ENCODE assay signal across 29 cellular contexts in the genomic region with DNA sequence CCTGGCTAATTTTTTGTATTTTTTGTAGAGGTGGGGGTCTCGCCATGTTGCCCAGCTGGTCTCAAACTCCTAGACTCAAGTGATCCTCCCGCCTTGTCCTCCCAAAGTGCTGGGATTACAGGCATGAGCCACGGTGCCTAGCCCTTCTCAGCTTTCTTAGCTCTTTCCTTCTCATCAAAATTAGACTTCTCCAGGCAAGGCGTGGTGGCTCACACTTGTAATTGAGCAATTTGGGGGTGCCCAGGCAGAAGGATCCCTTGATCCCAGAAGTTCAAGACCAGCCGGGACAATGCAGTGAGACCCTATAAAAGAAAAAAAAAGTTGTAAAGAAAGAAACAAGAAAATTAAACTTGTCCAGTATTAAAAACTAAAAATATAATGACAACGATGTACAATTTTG.
DNase-seq lines count a peak whose midpoint lies in the region; FAIRE-seq and TF ChIP-seq lines count a peak whose summit lies in the region.
"Had no signal": no experiment of that assay in that cellular context is flagged by ENCODE, and none has a peak within 500 bp of the region (broad histone marks: within the 10 kb centered on the region; RNA-seq: fewer than 3 reads in every experiment).

No MANE protein-coding gene starts in this region.

- POLR2A ChIA-PET in MCF 10A (lab: Yijun Ruan, JAX) (interaction anchor here (0.6 to 12.2 kb wide), 8 partner anchors 16 to 82 kb away, joined by 3 to 114 read pairs (median 21); no protein-coding TSS in a partner anchor), endothelial cell of umbilical vein (lab: Charles Lee) (no interaction called here)

- H3K9ac ChIP-seq in mammary epithelial cell (ENCODE audit: insufficient read depth, low read length) (no peak overlapping the region), endothelial cell of umbilical vein (replicated peaks; ENCODE audit: extremely low read depth, insufficient read depth, low read length) (no peak overlapping the region)

- H4K20me1 ChIP-seq in mammary epithelial cell (ENCODE audit: insufficient read depth, low read length) = no peaks in the 10 kb centered on the region
- H4K20me1 ChIP-seq in endothelial cell of umbilical vein (replicated peaks; ENCODE audit: control insufficient read depth, extremely low read depth, insufficient read depth, low read length) = no peaks in the 10 kb centered on the region
- H4K20me1 ChIP-seq in osteoblast (ENCODE audit: insufficient read depth, low read length) = no peaks in the 10 kb centered on the region

- FAIRE-seq in endothelial cell of umbilical vein (lab: Jason Lieb, UNC) = no peak
- FAIRE-seq: frontal cortex, GM19239, kidney had no signal

- H3K36me3 Mint-ChIP-seq in MCF 10A (ENCODE audit: insufficient read depth, unreplicated experiment) = no peaks in the 10 kb centered on the region
- H3K36me3 Mint-ChIP-seq: activated naive CD8-positive, alpha-beta T cell; CD8-positive, alpha-beta T cell had no signal

- in situ Hi-C loops in mammary epithelial cell (cut with MboI; ENCODE audit: low sequenced_read_pairs in 2 of 2) = no loop called here

- H3K79me2 ChIP-seq in mammary epithelial cell (ENCODE audit: insufficient read depth, low read length) = no peaks in the 10 kb centered on the region
- no peaks in the 10 kb centered on the region for H3K79me2 ChIP-seq in endothelial cell of umbilical vein (ENCODE audit: control insufficient read depth, insufficient read depth, low read length)
- no peaks in the 10 kb centered on the region for H3K79me2 ChIP-seq in osteoblast (ENCODE audit: insufficient read depth, low read length)

- H3K27ac ChIP-seq in mammary epithelial cell (ENCODE audit: insufficient read depth, low read depth, low read length) = no peak overlapping the region
- peak overlapping the region; percentile 81 for H3K27ac ChIP-seq in endothelial cell of umbilical vein (ENCODE audit: insufficient read depth, low read depth, low read length)
- peak overlapping the region; percentile 82 for H3K27ac ChIP-seq in osteoblast (ENCODE audit: low read depth, low read length)
- peak overlapping the region; percentile 84 for H3K27ac ChIP-seq in tibial artery
- H3K27ac ChIP-seq: 22Rv1, upper lobe of right lung had no signal

- H3K27ac Mint-ChIP-seq in MCF 10A (ENCODE audit: low read depth, unreplicated experiment) = peak overlapping the region; percentile 93
- H3K27ac Mint-ChIP-seq: activated naive CD8-positive, alpha-beta T cell; activated T-helper 2 cell treated with anti-CD3 and anti-CD28 coated beads, Interferon-gamma antibody, Interleukin-2, Interleukin-4, amounts not matched to agents 10 μg/mL and 5 μg/mL and 100 μg/mL, durations not matched to agents 14 hours and 24 hours and 36 hours; CD8-positive, alpha-beta T cell had no signal

- H2AFZ ChIP-seq in mammary epithelial cell (ENCODE audit: low read depth, low read length) = no peak overlapping the region
- H2AFZ ChIP-seq in endothelial cell of umbilical vein (ENCODE audit: low read depth, low read length) = no peak overlapping the region
- no peak overlapping the region for H2AFZ ChIP-seq in osteoblast (ENCODE audit: low read length)

- no peak overlapping the region for H3K4me3 ChIP-seq in mammary epithelial cell (replicated peaks in 1 of 3; ENCODE audit: insufficient read depth in 1 of 3, low read depth in 2 of 3, low read length in 3 of 3)
- H3K4me3 ChIP-seq in endothelial cell of umbilical vein (replicated peaks in 1 of 3; ENCODE audit: insufficient read depth in 1 of 3, low read depth in 1 of 3, low read length in 3 of 3) = no peak overlapping the region
- H3K4me3 ChIP-seq in osteoblast (ENCODE audit: insufficient read depth, low read length) = no peak overlapping the region
- no peak overlapping the region for H3K4me3 ChIP-seq in tibial artery
- H3K4me3 ChIP-seq: lung, upper lobe of right lung had no signal

- intact Hi-C loops in MCF 10A (cut with micrococcal nuclease) (no loop called here), mammary epithelial cell (cut with micrococcal nuclease) (no loop called here), endothelial cell of umbilical vein (cut with micrococcal nuclease) (loop anchor here (1.0 to 5.0 kb wide), 2 partner anchors 74 to 111 kb away; a partner anchor contains a TSS), tibial artery (cut with DNase I; ENCODE audit: low total_unique reads) (no loop called here)

- H3K4me2 ChIP-seq in mammary epithelial cell (ENCODE audit: insufficient read depth, low read depth, low read length) = no peak overlapping the region
- H3K4me2 ChIP-seq in endothelial cell of umbilical vein (ENCODE audit: insufficient read depth, low read length) = no peak overlapping the region
- no peak overlapping the region for H3K4me2 ChIP-seq in osteoblast (ENCODE audit: insufficient read depth, low read length)

- dilution Hi-C loops in mammary epithelial cell (cut with HindIII; ENCODE audit: low sequenced_read_pairs) = no loop called here
- dilution Hi-C loops in endothelial cell of umbilical vein (cut with MboI; ENCODE audit: extremely low pct_ligation_motif_present, low sequenced_read_pairs) = no loop called here

- no peak for DNase-seq in MCF 10A (ENCODE audit: unreplicated experiment)
- DNase-seq in mammary epithelial cell = no peak
- no peak for DNase-seq in endothelial cell of umbilical vein (ENCODE audit: low read depth, low spot score)
- DNase-seq in osteoblast (ENCODE audit: insufficient read length, low spot score, missing footprints) = no peak
- no peak for DNase-seq in tibial artery
- DNase-seq in NCI-H2171 (lab: John Stamatoyannopoulos, UW) = no peak
- no peak for DNase-seq in amygdala (lab: John Stamatoyannopoulos, UW)
- DNase-seq in iPS-NIHi11 (ENCODE audit: low spot score) = no peak
- DNase-seq: activated CD4-positive, alpha-beta T cell treated with anti-CD3 and anti-CD28 coated beads, Interleukin-2, amount 50 U/mL, for 48 hours; activated CD4-positive, CD25-positive, alpha-beta regulatory T cell; activated CD8-positive, alpha-beta memory T cell treated with anti-CD3 and anti-CD28 coated beads, Interleukin-2, amount 50 U/mL, for 48 hours; AML-193; CD8-positive, alpha-beta T cell; kidney; NCI-H1092 treated with DMSO at 0.1 percent for 48 hours; NCI-H2029 treated with DMSO at 0.1 percent for 48 hours; NCI-H345; nucleus accumbens; retina; SHP77 treated with DMSO at 0.1 percent for 48 hours; stimulated activated CD4-positive, alpha-beta T cell treated with anti-CD3 and anti-CD28 coated beads, Interleukin-4, amount 100 ng/mL, for 4 hours; stimulated activated naive CD4-positive, alpha-beta T cell; upper lobe of right lung had no signal

- H3K4me3 Mint-ChIP-seq in MCF 10A (ENCODE audit: unreplicated experiment) = peak overlapping the region; percentile 21
- H3K4me3 Mint-ChIP-seq: activated naive CD8-positive, alpha-beta T cell; CD8-positive, alpha-beta T cell had no signal

- H3K9me3 ChIP-seq in mammary epithelial cell (replicated peaks; ENCODE audit: insufficient read depth, low read length) = no peaks in the 10 kb centered on the region
- H3K9me3 ChIP-seq in endothelial cell of umbilical vein (replicated peaks; ENCODE audit: control insufficient read depth, insufficient read depth, low read length) = no peaks in the 10 kb centered on the region
- H3K9me3 ChIP-seq in osteoblast (ENCODE audit: low read depth, low read length) = no peaks in the 10 kb centered on the region
- H3K9me3 ChIP-seq in tibial artery = no peaks in the 10 kb centered on the region
- H3K9me3 ChIP-seq: upper lobe of right lung had no signal

- H3K36me3 ChIP-seq in mammary epithelial cell (ENCODE audit: insufficient read depth, low read length) (no peaks in the 10 kb centered on the region), endothelial cell of umbilical vein (ENCODE audit: control insufficient read depth in 2 of 2, extremely low read depth in 1 of 2, insufficient read depth in 2 of 2, low read length in 2 of 2) (no peaks in the 10 kb centered on the region), osteoblast (ENCODE audit: insufficient read depth, low read length) (no peaks in the 10 kb centered on the region), tibial artery (no peaks in the 10 kb centered on the region)
- H3K36me3 ChIP-seq: upper lobe of right lung had no signal

- no peaks in the 10 kb centered on the region for H3K27me3 Mint-ChIP-seq in MCF 10A (ENCODE audit: insufficient read depth, unreplicated experiment)

- H3K4me1 ChIP-seq in mammary epithelial cell (ENCODE audit: insufficient read depth, low read length) = peaks cover 43% of the 10 kb centered on the region
- peaks cover 31% of the 10 kb centered on the region for H3K4me1 ChIP-seq in endothelial cell of umbilical vein (ENCODE audit: control insufficient read depth, extremely low read depth, insufficient read depth, low read length)
- peaks cover 53% of the 10 kb centered on the region for H3K4me1 ChIP-seq in osteoblast (ENCODE audit: insufficient read depth, low read length)
- peaks cover 0 to 73% (median 32%) of the 10 kb centered on the region in 4 donors for H3K4me1 ChIP-seq in tibial artery

- no peaks in the 10 kb centered on the region for H3K27me3 ChIP-seq in mammary epithelial cell (ENCODE audit: insufficient read depth, low read length)
- H3K27me3 ChIP-seq in endothelial cell of umbilical vein (ENCODE audit: control insufficient read depth in 2 of 2, insufficient read depth in 2 of 2, low read length in 2 of 2) = no peaks in the 10 kb centered on the region
- H3K27me3 ChIP-seq in osteoblast (ENCODE audit: insufficient read depth, low read length) = no peaks in the 10 kb centered on the region
- H3K27me3 ChIP-seq in tibial artery = no peaks in the 10 kb centered on the region
- H3K27me3 ChIP-seq: upper lobe of right lung had no signal

- whole genome bisulfite sequencing in mammary epithelial cell (ENCODE audit: low coverage, missing lambda C conversion rate) = 96% methylated on average over 6 of the region's 6 CpGs

- peaks cover 36% of the 10 kb centered on the region for H3K4me1 Mint-ChIP-seq in MCF 10A (ENCODE audit: insufficient read depth, unreplicated experiment)

- no peaks in the 10 kb centered on the region for H3K9me3 Mint-ChIP-seq in MCF 10A (ENCODE audit: unreplicated experiment)
- H3K9me3 Mint-ChIP-seq: activated T-helper 2 cell treated with anti-CD3 and anti-CD28 coated beads, Interferon-gamma antibody, Interleukin-2, Interleukin-4, amounts not matched to agents 10 μg/mL and 5 μg/mL and 100 μg/mL, durations not matched to agents 14 hours and 24 hours and 36 hours; CD8-positive, alpha-beta T cell had no signal

- CTCF ChIA-PET in MCF 10A (lab: Yijun Ruan, JAX) = no interaction called here
- CTCF ChIA-PET in mammary epithelial cell (lab: Charles Lee; ENCODE audit: low non-redundant PET) = no interaction called here
- CTCF ChIA-PET in endothelial cell of umbilical vein (lab: Charles Lee) = interaction anchor here (1.2 to 4.1 kb wide), 4 partner anchors 10 to 123 kb away, joined by 3 to 22 read pairs (median 6); no protein-coding TSS in a partner anchor

- BruUV-seq in MCF 10A (replicated peaks; lab: Mats Ljungman, UMichigan) = no TSS peak
- no TSS peak for BruUV-seq in mammary epithelial cell (replicated peaks; lab: Mats Ljungman, UMichigan)
- no TSS peak for BruUV-seq in endothelial cell of umbilical vein (replicated peaks; lab: Mats Ljungman, UMichigan)

- TF ChIP-seq CTCF in MCF 10A (IDR thresholded peaks at IDR 0.05; ENCODE audit: unreplicated experiment) (no peak), mammary epithelial cell (conservative IDR thresholded peaks at IDR 0.05 in 1 of 2, IDR thresholded peaks at IDR 0.05 in 1 of 2; ENCODE audit: extremely low read depth in 1 of 2, insufficient read depth in 1 of 2, low read depth in 1 of 2, low read length in 2 of 2) (no peak), endothelial cell of umbilical vein (IDR thresholded peaks at IDR 0.05; ENCODE audit: extremely low read depth in 1 of 2, insufficient read depth in 1 of 2, low read depth in 1 of 2, low read length in 2 of 2) (no peak), osteoblast (IDR thresholded peaks at IDR 0.05; ENCODE audit: extremely low read depth, low read depth, low read length) (no peak), tibial artery (IDR thresholded peaks at IDR 0.05) (no peak)

- TF ChIP-seq POLR2A in endothelial cell of umbilical vein (IDR thresholded peaks at IDR 0.05; ENCODE audit: low read depth, low read length) = no peak

- no peaks in the 10 kb centered on the region for H3K9me1 ChIP-seq in endothelial cell of umbilical vein (replicated peaks; ENCODE audit: control insufficient read depth, extremely low read depth, insufficient read depth, low read length)
